ENCODE assay signal across 8 cellular contexts in genomic region chr19:58183822-58184215, GRCh38. TPM values are rescaled to one million over a fixed set of nuclear protein-coding genes. Genes with fewer than 3 reads are reported as not detected.
DNase-seq lines count a peak whose midpoint lies in the region; ATAC-seq and TF ChIP-seq lines count a peak whose summit lies in the region.

No MANE protein-coding gene starts in this region.

- H3K27me3 ChIP-seq in HCT116 (ENCODE audit: insufficient read depth, low read length), result no peaks in the 10 kb centered on the region

- POLR2A ChIA-PET in HCT116 (lab: Charles Lee) (interaction anchor here (1.3 to 1.5 kb wide), 3 partner anchors 10 to 179 kb away, joined by 3 to 4 read pairs (median 4); partner anchors contain the start of genes ZNF497 and ZNF8), T-cell (lab: Charles Lee) (no interaction called here)

- H3K4me3 Mint-ChIP-seq in T-cell, result peak overlapping the region; percentile 85 to 92 (median 91)

- CTCF ChIA-PET in HCT116 (lab: Charles Lee) (interaction anchor here (1.0 kb wide), 1 partner anchor 35 kb away, joined by 3 read pairs; no protein-coding TSS in a partner anchor), T-cell (lab: Charles Lee) (no interaction called here)

- peak overlapping the region; percentile 70 for H3K9ac ChIP-seq in HCT116 (ENCODE audit: low read length)

- BruUV-seq in HCT116 (replicated peaks; lab: Mats Ljungman, UMichigan), result TSS peak; percentile 75

- no peaks in the 10 kb centered on the region for H3K36me3 ChIP-seq in HCT116 (ENCODE audit: control insufficient read depth in 1 of 2, insufficient read depth in 2 of 2, low read length in 2 of 2)

- H3K4me1 Mint-ChIP-seq in T-cell, result peaks cover 19 to 25% (median 23%) of the 10 kb centered on the region in 3 donors

- peak overlapping the region; percentile 99 for H3K27ac Mint-ChIP-seq in T-cell

- H3K79me2 ChIP-seq in HCT116 (ENCODE audit: insufficient read depth, low read length), result peaks cover 5% of the 10 kb centered on the region

- no peak overlapping the region for H2AFZ ChIP-seq in HCT116 (ENCODE audit: low read depth, low read length, poor library complexity, severe bottlenecking)

- TF ChIP-seq POLR2A in HCT116 (IDR thresholded peaks at IDR 0.05; ENCODE audit: borderline replicate concordance, extremely low read depth, insufficient read depth, insufficient read length), result no peak

- H3K4me3 ChIP-seq in HCT116 (replicated peaks in 1 of 2; ENCODE audit: low read depth in 1 of 2, low read length in 2 of 2) (peak overlapping the region; percentile 64 to 67), foreskin fibroblast (ENCODE audit: low read depth in 1 of 2, low read length in 2 of 2) (peak overlapping the region; percentile 83 to 94), skin epidermis (peak overlapping the region; percentile 53 to 89 (median 80))

- intact Hi-C loops in HCT116 (cut with micrococcal nuclease), result no loop called here

- no peak for TF ChIP-seq CTCF in HCT116 (IDR thresholded peaks at IDR 0.05 in 2 of 3, conservative IDR thresholded peaks at IDR 0.05 in 1 of 3; ENCODE audit: borderline replicate concordance in 1 of 3, insufficient read depth in 1 of 3, low read depth in 2 of 3, low read length in 2 of 3)
- no peak for TF ChIP-seq CTCF in foreskin fibroblast (IDR thresholded peaks at IDR 0.05; ENCODE audit: low read depth, low read length)

- no peaks in the 10 kb centered on the region for H3K9me2 ChIP-seq in HCT116 (ENCODE audit: insufficient read depth)

- H3K27me3 Mint-ChIP-seq in T-cell, result no peaks in the 10 kb centered on the region

- peaks cover 0 to 8% of the 10 kb centered on the region in 2 experiments; a peak in 1 of 4 replicates for H3K4me1 ChIP-seq in HCT116 (ENCODE audit: control insufficient read depth in 1 of 2, insufficient read depth in 2 of 2, low read length in 2 of 2)

- TF ChIP-seq RAD21 in HCT116 (IDR thresholded peaks at IDR 0.05; ENCODE audit: low read depth), result no peak

- H3K27ac ChIP-seq in HCT116 (ENCODE audit: low read depth, low read length), result peak overlapping the region; percentile 94
- peak overlapping the region in 20 of 21 experiments; percentile 91 to 99 (median 98) for H3K27ac ChIP-seq in skin epidermis

- no peak for DNase-seq in HCT116 (ENCODE audit: low read depth, low spot score)
- DNase-seq in T-cell, result peak in 4 of 34 experiments; percentile 6 to 38 (median 20)
- no peak for DNase-seq in foreskin fibroblast
- DNase-seq in HuH-7.5 (ENCODE audit: low spot score), result no peak
- DNase-seq in activated gamma-delta T cell (lab: John Stamatoyannopoulos, UW), result no peak
- no peak for DNase-seq in NCI-H2227 (lab: John Stamatoyannopoulos, UW; ENCODE audit: unreplicated experiment)
- no peak for DNase-seq in stimulated activated CD4-positive, alpha-beta T cell treated with anti-CD3 and anti-CD28 coated beads, Interleukin-2, amount 100 ng/mL, for 24 hours

- no peak for ATAC-seq in HCT116
- no peak for ATAC-seq in T-cell (replicated peaks in 1 of 4)

- peaks cover 0 to 43% (median 28%) of the 10 kb centered on the region in 3 donors for H3K9me3 Mint-ChIP-seq in T-cell

- no peaks in the 10 kb centered on the region for H4K20me1 ChIP-seq in HCT116 (ENCODE audit: insufficient read depth)

- RAD21 ChIA-PET in HCT116 (lab: Charles Lee; ENCODE audit: low non-redundant PET in 1 of 2, low total read pairs in 2 of 2, uncharacterized antibody in 2 of 2, unreplicated experiment in 2 of 2), result interaction anchor here in 1 of 2 experiments (1.0 kb wide), 1 partner anchor 179 kb away, joined by 5 read pairs; the partner anchor contains the start of gene ZNF497

- H3K36me3 Mint-ChIP-seq in T-cell, result peaks cover 55% of the 10 kb centered on the region

- peaks cover 19 to 24% of the 10 kb centered on the region in 2 experiments; a peak in 2 of 4 replicates for H3K9me3 ChIP-seq in HCT116 (ENCODE audit: control insufficient read depth in 1 of 2, insufficient read depth in 1 of 2, low read depth in 1 of 2, low read length in 2 of 2)

- peak overlapping the region; percentile 77 for H3K4me2 ChIP-seq in HCT116 (ENCODE audit: low read length)

TF ChIP-seq in HCT116, 20 proteins besides CTCF, POLR2A, EP300 and RAD21:
- TF ChIP-seq ZNF274 (IDR thresholded peaks at IDR 0.05; ENCODE audit: low read depth, low read length) (no peak), MAX (IDR thresholded peaks at IDR 0.05) (no peak), POLR2AphosphoS5 (IDR thresholded peaks at IDR 0.05; ENCODE audit: low read depth, low read length) (no peak), ZFX (IDR thresholded peaks at IDR 0.05) (no peak), REST (IDR thresholded peaks at IDR 0.05; ENCODE audit: low read depth) (no peak), ELF1 (IDR thresholded peaks at IDR 0.05; ENCODE audit: borderline replicate concordance, low read depth) (no peak), EZH2 (IDR thresholded peaks at IDR 0.05) (no peak), CEBPB (IDR thresholded peaks at IDR 0.05; ENCODE audit: low read depth) (no peak), SP1 (IDR thresholded peaks at IDR 0.05; ENCODE audit: low read depth) (no peak), SRF (IDR thresholded peaks at IDR 0.05; ENCODE audit: low read depth) (no peak), EZH2phosphoT487 (IDR thresholded peaks at IDR 0.05; ENCODE audit: borderline replicate concordance) (no peak), EGR1 (IDR thresholded peaks at IDR 0.05; ENCODE audit: low read depth) (no peak), CBX3 (IDR thresholded peaks at IDR 0.05; ENCODE audit: low read depth) (no peak), ZBTB33 (IDR thresholded peaks at IDR 0.05; ENCODE audit: extremely low read depth, insufficient replicate concordance, low read length) (no peak), FOSL1 (IDR thresholded peaks at IDR 0.05; ENCODE audit: low read depth) (no peak), JUND (IDR thresholded peaks at IDR 0.05) (no peak)
TF ChIP-seq in HCT116: peak in this region for 0.

RNA-seq across cellular contexts. Expression of gene ZNF274, which starts 1.0 kb away (rescaled TPM):
- total RNA-seq in HCT116 (2021; ENCODE audit: unreplicated experiment) (7.8 TPM), T-cell (10 to 100 TPM; 44.9 to 70.7 (median 63.4) TPM)
- polyA plus RNA-seq in HCT116 (2012), result 8.0 and 10.1 TPM in 2 replicates

RNA-seq across cellular contexts. Expression of gene ZNF329, which starts 33.2 kb away (rescaled TPM):
- total RNA-seq in HCT116 (2021; ENCODE audit: unreplicated experiment), result 1.7 TPM
- polyA plus RNA-seq in HCT116 (2012), result 1.4 and 1.7 TPM in 2 replicates
- 10 to 100 TPM; 11.5 to 14.9 (median 14.1) TPM for total RNA-seq in T-cell

RNA-seq across cellular contexts. Expression of gene ZNF544, which starts 44.9 kb away (rescaled TPM):
- total RNA-seq in HCT116 (2021; ENCODE audit: unreplicated experiment) (46.3 TPM), T-cell (10 to 100 TPM; 23.4 to 54.0 (median 47.1) TPM)
- 22.0 and 36.2 TPM in 2 replicates for polyA plus RNA-seq in HCT116 (2012)
